27 cellular contexts compared by ENCODE assay signal in the genomic region with DNA sequence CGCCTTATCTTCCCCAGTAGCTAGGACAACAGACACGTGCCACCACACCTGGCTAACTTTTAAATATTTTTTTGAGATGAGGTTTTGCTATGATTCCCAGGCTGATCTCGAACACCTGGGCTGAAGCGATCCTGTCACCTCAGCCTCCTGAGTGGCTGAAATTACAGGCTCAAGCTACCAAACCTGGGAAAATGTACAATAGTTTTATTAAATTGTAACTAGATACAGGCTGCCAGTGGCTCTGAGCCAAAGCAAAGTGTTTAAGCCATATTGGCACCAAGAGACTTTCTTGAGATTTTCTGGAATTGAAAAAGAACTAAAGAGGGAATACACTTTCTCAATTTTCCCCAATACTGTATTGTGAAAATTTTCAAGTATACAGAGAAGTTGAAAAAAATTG.
DNase-seq lines count a peak whose midpoint lies in the region; ATAC-seq, FAIRE-seq and TF ChIP-seq lines count a peak whose summit lies in the region.
"Had no signal": no experiment of that assay in that cellular context is flagged by ENCODE, and none has a peak within 500 bp of the region (broad histone marks: within the 10 kb centered on the region; RNA-seq: fewer than 3 reads in every experiment).

No MANE protein-coding gene starts in this region.

- H3K4me1 ChIP-seq in body of pancreas (peaks cover 20% of the 10 kb centered on the region), pancreas (peaks cover 0 to 4% (median 0%) of the 10 kb centered on the region in 3 donors)
- H3K4me1 ChIP-seq: Caco-2 had no signal

- no peaks in the 10 kb centered on the region for H3K9me3 ChIP-seq in body of pancreas
- H3K9me3 ChIP-seq in pancreas, result no peaks in the 10 kb centered on the region
- H3K9me3 ChIP-seq: BLaER1 treated with 17β-estradiol and CSF1 and Interleukin-3, amounts not matched to agents 10 nM and 100 nM; Caco-2 had no signal

- intact Hi-C loops in body of pancreas (cut with DNase I) (no loop called here), pancreas (cut with DNase I) (no loop called here)

- no peak overlapping the region for H3K4me3 Mint-ChIP-seq in progenitor cell of endocrine pancreas (ENCODE audit: low read depth)
- H3K4me3 Mint-ChIP-seq: B cell; CD4-positive, alpha-beta T cell; CD8-positive, alpha-beta T cell had no signal

- peaks cover 1% of the 10 kb centered on the region for H3K4me1 Mint-ChIP-seq in progenitor cell of endocrine pancreas (ENCODE audit: low read depth)

- TF ChIP-seq CTCF in body of pancreas (IDR thresholded peaks at IDR 0.05) (no peak), pancreas (IDR thresholded peaks at IDR 0.05) (no peak), progenitor cell of endocrine pancreas (IDR thresholded peaks at IDR 0.05; ENCODE audit: unreplicated experiment) (no peak)

- TF ChIP-seq POLR2A in body of pancreas (IDR thresholded peaks at IDR 0.05), result no peak

- H3K27me3 ChIP-seq in body of pancreas, result no peaks in the 10 kb centered on the region
- no peaks in the 10 kb centered on the region for H3K27me3 ChIP-seq in pancreas
- H3K27me3 ChIP-seq: BLaER1 treated with 17β-estradiol and CSF1 and Interleukin-3, amounts not matched to agents 10 nM and 100 nM had no signal

- WGBS in body of pancreas, 2 donors, result 27 to 37% methylated on average over 4 of the region's 4 CpGs
- WGBS in pancreas, 2 donors, result 38 to 44% methylated on average over 4 of the region's 4 CpGs

- no peaks in the 10 kb centered on the region for H3K27me3 Mint-ChIP-seq in progenitor cell of endocrine pancreas
- H3K27me3 Mint-ChIP-seq: B cell; CD4-positive, alpha-beta T cell had no signal

- no peaks in the 10 kb centered on the region for H3K36me3 ChIP-seq in body of pancreas (replicated peaks in 1 of 2; ENCODE audit: insufficient read depth in 1 of 2, low read depth in 2 of 2)
- H3K36me3 ChIP-seq in pancreas, result no peaks in the 10 kb centered on the region
- H3K36me3 ChIP-seq: BLaER1 treated with 17β-estradiol and CSF1 and Interleukin-3, amounts not matched to agents 10 nM and 100 nM had no signal

- no peaks in the 10 kb centered on the region for H3K36me3 Mint-ChIP-seq in progenitor cell of endocrine pancreas (ENCODE audit: insufficient read depth)

- no peak overlapping the region for H3K27ac Mint-ChIP-seq in progenitor cell of endocrine pancreas
- H3K27ac Mint-ChIP-seq: B cell; CD4-positive, alpha-beta T cell; CD8-positive, alpha-beta T cell had no signal

- H3K27ac ChIP-seq in body of pancreas (peak overlapping the region in 1 of 4 donors; percentile 14), pancreas (no peak overlapping the region), substantia nigra (ENCODE audit: low read depth, low read length, poor library complexity, severe bottlenecking) (no peak overlapping the region)
- H3K27ac ChIP-seq: BLaER1 treated with 17β-estradiol and CSF1 and Interleukin-3, amounts not matched to agents 10 nM and 100 nM; C4-2B had no signal

- no peaks in the 10 kb centered on the region for H3K9me3 Mint-ChIP-seq in progenitor cell of endocrine pancreas (ENCODE audit: low read depth)
- H3K9me3 Mint-ChIP-seq: CD4-positive, alpha-beta T cell; CD8-positive, alpha-beta T cell had no signal

- no peak for FAIRE-seq in pancreas (lab: Jason Lieb, UNC)
- FAIRE-seq: A204.1, D721Med, GM12878, GM12892, GM18507 had no signal

- no peak overlapping the region for H3K4me3 ChIP-seq in body of pancreas
- no peak overlapping the region for H3K4me3 ChIP-seq in pancreas
- H3K4me3 ChIP-seq: BLaER1 treated with 17β-estradiol and CSF1 and Interleukin-3, amounts not matched to agents 10 nM and 100 nM; GM12878 had no signal

- DNase-seq in NCI-H2171 treated with DMSO at 0.1 percent for 48 hours (lab: John Stamatoyannopoulos, UW) (peak; percentile 22), NCI-H2171 (lab: John Stamatoyannopoulos, UW) (no peak), NCI-H69 (lab: John Stamatoyannopoulos, UW) (peak; percentile 6), body of pancreas (peak; percentile 42 to 70 (median 48)), pancreas (peak in 4 of 6 donors; percentile 23 to 34 (median 30)), DMS153 treated with DMSO at 0.1 percent for 48 hours (lab: John Stamatoyannopoulos, UW; ENCODE audit: unreplicated experiment) (no peak), substantia nigra (lab: John Stamatoyannopoulos, UW) (no peak), progenitor cell of endocrine pancreas (ENCODE audit: low spot score, unreplicated experiment) (no peak)
- DNase-seq: 8988T; ACHN; Caco-2; Calu3; CD4-positive, alpha-beta T cell; CD8-positive, alpha-beta T cell; DMS53; DMS79; DND-41; EL; GDM1 had no signal

- peak; percentile 45 for ATAC-seq in body of pancreas
- ATAC-seq in pancreas, result peak; percentile 55 to 89 (median 70)
- ATAC-seq: CD8-positive, alpha-beta T cell; GM12878 had no signal

Comparison
In these comparisons a context has a peak if more than half of its experiments do, and no peak if none do; other contexts are left out.
1. DNase-seq: peak in NCI-H2171 treated with DMSO at 0.1 percent for 48 hours (single experiment), NCI-H69 (single experiment), body of pancreas (4 of 4) and pancreas (4 of 6); none in NCI-H2171 (single experiment), DMS153 treated with DMSO at 0.1 percent for 48 hours (single experiment), substantia nigra (0 of 49) and progenitor cell of endocrine pancreas (single experiment).